8 cellular contexts compared by ENCODE assay signal in the genomic region with DNA sequence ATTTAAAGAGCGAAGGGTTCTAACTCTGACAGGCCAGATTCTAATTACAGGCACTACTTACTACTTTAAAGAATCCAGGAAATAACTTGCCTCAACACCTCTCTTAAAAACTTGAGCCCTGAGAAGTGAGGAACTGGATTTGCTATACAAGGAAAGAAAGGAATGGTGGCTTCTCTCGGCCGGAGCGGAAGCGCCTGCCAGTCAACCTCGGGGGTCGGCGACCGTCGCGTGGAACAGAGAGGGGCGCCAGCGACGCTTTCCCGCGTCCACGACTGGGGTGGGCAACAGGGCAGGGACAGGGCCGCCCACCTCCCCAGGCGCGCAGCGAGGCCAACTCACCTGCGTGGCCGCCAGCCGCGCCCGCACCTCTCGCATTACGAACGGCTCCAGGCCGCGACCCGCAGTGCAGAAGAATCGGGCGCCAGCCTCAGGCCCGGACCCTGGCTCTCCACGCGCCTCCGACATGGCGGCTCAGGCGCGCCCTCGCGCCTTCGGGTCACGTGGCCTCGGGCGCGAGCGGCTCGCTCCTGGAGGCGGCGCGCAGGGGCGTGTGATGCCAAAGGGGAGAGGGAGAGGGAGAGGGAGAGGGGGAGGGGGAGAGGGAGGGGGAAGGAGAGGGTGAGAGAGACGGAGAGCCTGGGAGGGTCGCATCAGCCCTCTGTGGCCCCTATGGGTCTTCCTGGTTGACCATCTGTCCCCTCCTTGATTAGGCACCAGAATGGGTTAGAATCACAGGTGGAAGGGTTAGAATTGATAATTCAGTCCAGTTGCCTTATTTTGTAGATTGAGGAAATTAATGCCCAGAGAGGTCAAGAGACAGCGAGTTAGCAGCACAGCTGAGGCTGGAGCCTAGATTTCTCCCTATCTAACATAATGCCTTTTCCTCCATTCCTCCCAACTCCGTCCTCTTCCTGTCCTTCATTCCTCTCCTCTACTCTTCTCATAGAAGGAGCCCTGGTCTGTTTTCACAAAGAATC. TPM values are rescaled to one million over a fixed set of nuclear protein-coding genes. Genes with fewer than 3 reads are reported as not detected.
DNase-seq lines count a peak whose midpoint lies in the region; ATAC-seq and TF ChIP-seq lines count a peak whose summit lies in the region.

A gene with protein sequence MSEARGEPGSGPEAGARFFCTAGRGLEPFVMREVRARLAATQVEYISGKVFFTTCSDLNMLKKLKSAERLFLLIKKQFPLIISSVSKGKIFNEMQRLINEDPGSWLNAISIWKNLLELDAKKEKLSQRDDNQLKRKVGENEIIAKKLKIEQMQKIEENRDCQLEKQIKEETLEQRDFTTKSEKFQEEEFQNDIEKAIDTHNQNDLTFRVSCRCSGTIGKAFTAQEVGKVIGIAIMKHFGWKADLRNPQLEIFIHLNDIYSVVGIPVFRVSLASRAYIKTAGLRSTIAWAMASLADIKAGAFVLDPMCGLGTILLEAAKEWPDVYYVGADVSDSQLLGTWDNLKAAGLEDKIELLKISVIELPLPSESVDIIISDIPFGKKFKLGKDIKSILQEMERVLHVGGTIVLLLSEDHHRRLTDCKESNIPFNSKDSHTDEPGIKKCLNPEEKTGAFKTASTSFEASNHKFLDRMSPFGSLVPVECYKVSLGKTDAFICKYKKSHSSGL (minus strand): TSS at position 484 of the 977 bp plus-strand sequence. CDS start 19 bp downstream, at position 465.

- no peaks in the 10 kb centered on the region for H3K9me2 ChIP-seq in DOHH2 (replicated peaks; ENCODE audit: control insufficient read depth, low read length)

- H3K79me2 ChIP-seq in DOHH2 (ENCODE audit: control insufficient read depth, low read length) (peaks cover 49% of the 10 kb centered on the region), neural progenitor cell (ENCODE audit: low read depth) (peaks cover 45% of the 10 kb centered on the region)

- no peaks in the 10 kb centered on the region for H3K27me3 ChIP-seq in DOHH2 (ENCODE audit: control insufficient read depth, low read length)
- no peaks in the 10 kb centered on the region for H3K27me3 ChIP-seq in foreskin keratinocyte
- no peaks in the 10 kb centered on the region for H3K27me3 ChIP-seq in neural progenitor cell
- no peaks in the 10 kb centered on the region for H3K27me3 ChIP-seq in subcutaneous abdominal adipose tissue (ENCODE audit: control insufficient read depth in 5 of 5, insufficient read depth in 4 of 5, low read length in 5 of 5)

- H4K20me1 ChIP-seq in DOHH2 (ENCODE audit: control insufficient read depth, insufficient read depth, low read depth, low read length) (no peaks in the 10 kb centered on the region), neural progenitor cell (ENCODE audit: low read depth) (no peaks in the 10 kb centered on the region)

- peak within 1 kb of the TSS; percentile 88 for H2AFZ ChIP-seq in neural progenitor cell (replicated peaks)

- ATAC-seq in GM21723 (IDR thresholded peaks at IDR 0.05; ENCODE audit: unreplicated experiment) (peak; percentile 83), foreskin keratinocyte (peak; percentile 73)

- H3K36me3 ChIP-seq in DOHH2 (ENCODE audit: control insufficient read depth, low read length) (peaks cover 27% of the 10 kb centered on the region), neural progenitor cell (peaks cover 5% of the 10 kb centered on the region), subcutaneous abdominal adipose tissue (ENCODE audit: control insufficient read depth in 5 of 5, insufficient read depth in 5 of 5, low read length in 5 of 5) (no peaks in the 10 kb centered on the region)

- H3K4me3 Mint-ChIP-seq in neural progenitor cell, result peak within 1 kb of the TSS; percentile 91

- H3F3A ChIP-seq in DOHH2 (ENCODE audit: control insufficient read depth, insufficient read depth) (no peaks in the 10 kb centered on the region), neural progenitor cell (ENCODE audit: low read depth) (no peaks in the 10 kb centered on the region)

- H3K27ac ChIP-seq in DOHH2 (ENCODE audit: low read depth, low read length), result peak within 1 kb of the TSS; percentile 49
- H3K27ac ChIP-seq in foreskin keratinocyte, result peak within 1 kb of the TSS; percentile 82
- H3K27ac ChIP-seq in neural progenitor cell, result no peak within 1 kb of the TSS
- H3K27ac ChIP-seq in subcutaneous abdominal adipose tissue (ENCODE audit: low read depth, low read length), result peak within 1 kb of the TSS; percentile 63

- H3K9ac ChIP-seq in neural progenitor cell, result peak within 1 kb of the TSS; percentile 21
- H3K9ac ChIP-seq in subcutaneous abdominal adipose tissue (ENCODE audit: low read length in 5 of 5), result peak within 1 kb of the TSS; percentile 75 to 99 (median 96)

- peaks cover 23% of the 10 kb centered on the region for H3K36me3 Mint-ChIP-seq in neural progenitor cell

- H3K4me3 ChIP-seq in DOHH2 (ENCODE audit: low read length), result peak within 1 kb of the TSS; percentile 80
- peak within 1 kb of the TSS; percentile 57 for H3K4me3 ChIP-seq in neural progenitor cell
- H3K4me3 ChIP-seq in subcutaneous abdominal adipose tissue (ENCODE audit: low read depth in 1 of 5, low read length in 5 of 5), result peak within 1 kb of the TSS; percentile 84 to 94 (median 94)

- H3K4me1 ChIP-seq in DOHH2 (ENCODE audit: control insufficient read depth, low read length) (peaks cover 26% of the 10 kb centered on the region), foreskin keratinocyte (peaks cover 24% of the 10 kb centered on the region), neural progenitor cell (peaks cover 12% of the 10 kb centered on the region), subcutaneous abdominal adipose tissue (ENCODE audit: control insufficient read depth in 5 of 5, insufficient read depth in 5 of 5, low read length in 5 of 5) (peaks cover 0 to 37% (median 30%) of the 10 kb centered on the region in 5 donors)

- DNase-seq in KG1 (lab: John Stamatoyannopoulos, UW), result peak; percentile 71
- DNase-seq in SHP77 (lab: John Stamatoyannopoulos, UW), result peak; percentile 58 to 75
- DNase-seq in activated gamma-delta T cell treated with Interleukin-2 at 50 U/mL for 16 hours, result peak; percentile 38
- peak; percentile 30 to 40 for DNase-seq in foreskin keratinocyte
- peak; percentile 89 for DNase-seq in neural progenitor cell (ENCODE audit: low spot score)

- H3K27ac Mint-ChIP-seq in neural progenitor cell, result peak within 1 kb of the TSS; percentile 81

- H3K4me1 Mint-ChIP-seq in neural progenitor cell, result peaks cover 26% of the 10 kb centered on the region

- H3K4me2 ChIP-seq in DOHH2 (ENCODE audit: low read length) (peak within 1 kb of the TSS; percentile 72), neural progenitor cell (peak within 1 kb of the TSS; percentile 89)

- H3K27me3 Mint-ChIP-seq in neural progenitor cell (ENCODE audit: insufficient read depth, low read depth), result no peaks in the 10 kb centered on the region

- TF ChIP-seq CTCF in DOHH2 (IDR thresholded peaks at IDR 0.05; ENCODE audit: low read depth, low read length, poor library complexity, severe bottlenecking) (no peak), foreskin keratinocyte (conservative IDR thresholded peaks at IDR 0.05) (no peak), neural progenitor cell (IDR thresholded peaks at IDR 0.05) (no peak)

- H3K9me3 Mint-ChIP-seq in neural progenitor cell, result peaks cover 8% of the 10 kb centered on the region

- no peaks in the 10 kb centered on the region for H3K9me3 ChIP-seq in DOHH2 (ENCODE audit: control insufficient read depth, insufficient read depth, low read length)
- H3K9me3 ChIP-seq in neural progenitor cell (ENCODE audit: low read depth), result no peaks in the 10 kb centered on the region
- no peaks in the 10 kb centered on the region for H3K9me3 ChIP-seq in subcutaneous abdominal adipose tissue (ENCODE audit: control insufficient read depth in 5 of 5, low read length in 5 of 5)

RNA-seq across cellular contexts. Expression of the gene that starts here (rescaled TPM):
- 11.7 and 12.9 TPM in 2 replicates for total RNA-seq in foreskin keratinocyte
- polyA plus RNA-seq in foreskin keratinocyte, result 7.2 and 8.8 TPM in 2 replicates
- 12.4 and 21.8 TPM in 2 replicates for total RNA-seq in neural progenitor cell (ENCODE audit: low replicate concordance)

Comparison
In these comparisons a context has a peak if more than half of its experiments do, and no peak if none do; other contexts are left out.
1. DNase-seq: peak in every context shown above with its lines; median percentile 89 in neural progenitor cell; 71 in KG1; 66 in SHP77; 38 in activated gamma-delta T cell treated with Interleukin-2 at 50 U/mL for 16 hours; 35 in foreskin keratinocyte.